Comparison of ENCODE assay signal across 19 cellular contexts in the genomic region with DNA sequence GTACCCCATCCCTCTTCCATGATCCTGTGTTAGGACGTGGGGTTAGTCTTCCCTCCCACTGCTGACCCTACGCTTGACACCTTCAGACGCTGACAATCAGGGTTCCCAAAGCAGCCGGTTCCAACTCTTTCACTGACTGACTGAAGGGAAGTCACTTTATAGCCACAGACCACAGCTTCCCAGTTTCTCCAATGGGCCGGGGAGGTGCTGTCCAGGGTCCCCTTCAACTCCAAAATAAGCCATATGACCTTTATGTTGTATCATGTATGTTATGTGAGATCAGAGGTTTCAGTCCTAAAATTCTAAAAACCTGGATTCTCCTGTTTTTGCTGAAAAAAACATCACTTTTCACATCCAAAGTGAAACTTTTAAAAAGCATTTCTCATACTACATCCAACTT. TPM values are rescaled to one million over a fixed set of nuclear protein-coding genes. Genes with fewer than 3 reads are reported as not detected.
DNase-seq lines count a peak whose midpoint lies in the region; ATAC-seq, FAIRE-seq and TF ChIP-seq lines count a peak whose summit lies in the region.
"Had no signal": no experiment of that assay in that cellular context is flagged by ENCODE, and none has a peak within 500 bp of the region (broad histone marks: within the 10 kb centered on the region; RNA-seq: fewer than 3 reads in every experiment).

No MANE protein-coding gene starts in this region.

- ATAC-seq in A549 = no peak
- no peak for ATAC-seq in HCT116
- no peak for ATAC-seq in upper lobe of right lung

- TF ChIP-seq RAD21 in A549 (conservative IDR thresholded peaks at IDR 0.05 in 1 of 2, IDR thresholded peaks at IDR 0.05 in 1 of 2) (no peak), HCT116 (IDR thresholded peaks at IDR 0.05; ENCODE audit: low read depth) (no peak)

- H3F3A ChIP-seq in PC-9 (ENCODE audit: insufficient read depth, low read depth) = peaks cover 26% of the 10 kb centered on the region

- RAD21 ChIA-PET in HCT116 (lab: Charles Lee; ENCODE audit: low non-redundant PET in 1 of 2, low total read pairs in 2 of 2, uncharacterized antibody in 2 of 2, unreplicated experiment in 2 of 2) = no interaction called here

- CTCF ChIA-PET in A549 (lab: Yijun Ruan, JAX) (interaction anchor here (0.7 to 6.2 kb wide), 9 partner anchors 10 to 137 kb away, joined by 3 to 58 read pairs (median 3); no protein-coding TSS in a partner anchor), HCT116 (lab: Charles Lee) (interaction anchor here (1.4 kb wide), 1 partner anchor 30 kb away, joined by 6 read pairs; no protein-coding TSS in a partner anchor), PC-9 (lab: Charles Lee) (interaction anchor here (0.6 to 1.2 kb wide), 2 partner anchors 30 to 147 kb away, joined by 3 to 11 read pairs; no protein-coding TSS in a partner anchor)

- H3K27me3 ChIP-seq in HCT116 (ENCODE audit: insufficient read depth, low read length) = no peaks in the 10 kb centered on the region
- no peaks in the 10 kb centered on the region for H3K27me3 ChIP-seq in PC-9 (ENCODE audit: insufficient read depth, low read depth)
- H3K27me3 ChIP-seq in mucosa of rectum (ENCODE audit: control insufficient read depth in 2 of 2, insufficient read depth in 2 of 2, low read length in 2 of 2) = peaks cover 2 to 8% of the 10 kb centered on the region in 2 donors
- H3K27me3 ChIP-seq in upper lobe of right lung = peaks cover 16% of the 10 kb centered on the region

- H3K9ac ChIP-seq in HCT116 (ENCODE audit: low read length) (no peak overlapping the region), mucosa of rectum (ENCODE audit: low read depth in 1 of 2, low read length in 2 of 2) (no peak overlapping the region)

- WGBS in A549 (ENCODE audit: missing lambda C conversion rate) = 95% methylated on average over 5 of the region's 5 CpGs

- DNase-seq in A549 (ENCODE audit: low read depth in 1 of 2, low spot score in 1 of 2) = no peak
- DNase-seq in HCT116 (ENCODE audit: low read depth, low spot score) = no peak
- no peak for DNase-seq in PC-9
- no peak for DNase-seq in upper lobe of right lung
- DNase-seq in NCI-H2171 (lab: John Stamatoyannopoulos, UW) = no peak
- no peak for DNase-seq in NCI-H1694 (lab: John Stamatoyannopoulos, UW)
- no peak for DNase-seq in activated CD8-positive, alpha-beta memory T cell treated with anti-CD3 and anti-CD28 coated beads, Interleukin-2, amount 50 U/mL, for 48 hours
- DNase-seq: activated CD4-positive, alpha-beta T cell treated with anti-CD3 and anti-CD28 coated beads, Interleukin-2, amount 50 U/mL, for 48 hours; activated effector memory CD4-positive, alpha-beta T cell treated with Interleukin-2 at 50 U/mL for 16 hours; CD4-positive, CD25-positive, alpha-beta regulatory T cell; effector CD4-positive, alpha-beta T cell; glutamatergic neuron had no signal

- no peaks in the 10 kb centered on the region for H3K9me2 ChIP-seq in HCT116 (ENCODE audit: insufficient read depth)
- no peaks in the 10 kb centered on the region for H3K9me2 ChIP-seq in PC-9 (ENCODE audit: insufficient read depth)

- H3K4me3 ChIP-seq in A549 = no peak overlapping the region
- no peak overlapping the region for H3K4me3 ChIP-seq in HCT116 (replicated peaks in 1 of 2; ENCODE audit: low read depth in 1 of 2, low read length in 2 of 2)
- no peak overlapping the region for H3K4me3 ChIP-seq in PC-9
- H3K4me3 ChIP-seq in mucosa of rectum (ENCODE audit: low read length in 2 of 2) = no peak overlapping the region
- H3K4me3 ChIP-seq in upper lobe of right lung = no peak overlapping the region
- H3K4me3 ChIP-seq: HAP-1, prostate gland, SK-N-MC had no signal

- POLR2A ChIA-PET in A549 (lab: Yijun Ruan, JAX) (interaction anchor here (1.4 kb wide), 1 partner anchor 65 kb away, joined by 7 read pairs; no protein-coding TSS in a partner anchor), HCT116 (lab: Charles Lee) (no interaction called here), PC-9 (lab: Charles Lee; ENCODE audit: unreplicated experiment) (no interaction called here)

- H3K4me1 ChIP-seq in A549 = peaks cover 88% of the 10 kb centered on the region
- peaks cover 31 to 82% of the 10 kb centered on the region in 2 experiments for H3K4me1 ChIP-seq in HCT116 (ENCODE audit: control insufficient read depth in 1 of 2, insufficient read depth in 2 of 2, low read length in 2 of 2)
- peaks cover 57% of the 10 kb centered on the region for H3K4me1 ChIP-seq in PC-9 (replicated peaks; ENCODE audit: insufficient read depth)
- H3K4me1 ChIP-seq in mucosa of rectum (ENCODE audit: control insufficient read depth in 2 of 2, insufficient read depth in 2 of 2, low read length in 2 of 2) = peaks cover 36 to 62% of the 10 kb centered on the region in 2 donors
- peaks cover 6% of the 10 kb centered on the region for H3K4me1 ChIP-seq in upper lobe of right lung

- TF ChIP-seq CTCF in A549 (IDR thresholded peaks at IDR 0.05) (no peak), HCT116 (IDR thresholded peaks at IDR 0.05 in 2 of 3, conservative IDR thresholded peaks at IDR 0.05 in 1 of 3; ENCODE audit: borderline replicate concordance in 1 of 3, insufficient read depth in 1 of 3, low read depth in 2 of 3, low read length in 2 of 3) (no peak), PC-9 (conservative IDR thresholded peaks at IDR 0.05) (no peak), upper lobe of right lung (IDR thresholded peaks at IDR 0.05) (no peak)

- H3K9me3 ChIP-seq in A549 (no peaks in the 10 kb centered on the region), HCT116 (ENCODE audit: control insufficient read depth in 1 of 2, insufficient read depth in 1 of 2, low read depth in 1 of 2, low read length in 2 of 2) (no peaks in the 10 kb centered on the region), PC-9 (ENCODE audit: insufficient read depth, low read depth) (no peaks in the 10 kb centered on the region), mucosa of rectum (ENCODE audit: control insufficient read depth in 2 of 2, low read length in 2 of 2) (no peaks in the 10 kb centered on the region), upper lobe of right lung (no peaks in the 10 kb centered on the region)
- H3K9me3 ChIP-seq: HAP-1, neutrophil, prostate gland had no signal

- peaks cover 49% of the 10 kb centered on the region for H3K79me2 ChIP-seq in HCT116 (ENCODE audit: insufficient read depth, low read length)
- peaks cover 69% of the 10 kb centered on the region for H3K79me2 ChIP-seq in PC-9 (ENCODE audit: low read depth)

- TF ChIP-seq POLR2A in A549 (IDR thresholded peaks at IDR 0.05; ENCODE audit: low read length) = no peak
- TF ChIP-seq POLR2A in HCT116 (IDR thresholded peaks at IDR 0.05; ENCODE audit: borderline replicate concordance, extremely low read depth, insufficient read depth, insufficient read length) = no peak

- H2AFZ ChIP-seq in HCT116 (ENCODE audit: low read depth, low read length, poor library complexity, severe bottlenecking) (no peak overlapping the region), PC-9 (no peak overlapping the region)

- TF ChIP-seq EP300 in A549 (IDR thresholded peaks at IDR 0.05) = no peak

- H3K4me2 ChIP-seq in A549 = peak overlapping the region; percentile 63
- H3K4me2 ChIP-seq in HCT116 (ENCODE audit: low read length) = peak overlapping the region; percentile 55
- peak overlapping the region; percentile 53; the same call in 1 of the 2 replicates for H3K4me2 ChIP-seq in PC-9

- no peak for FAIRE-seq in A549 (lab: Jason Lieb, UNC)

- intact Hi-C loops in HCT116 (cut with micrococcal nuclease) = no loop called here
- intact Hi-C loops in PC-9 (cut with micrococcal nuclease; ENCODE audit: unreplicated experiment) = loop anchor here (5.0 kb wide), 3 partner anchors 133 to 303 kb away; a partner anchor contains a TSS
- intact Hi-C loops in upper lobe of right lung (cut with DNase I) = no loop called here

- H3K36me3 ChIP-seq in HCT116 (ENCODE audit: control insufficient read depth in 1 of 2, insufficient read depth in 2 of 2, low read length in 2 of 2) (no peaks in the 10 kb centered on the region), PC-9 (ENCODE audit: low read depth) (no peaks in the 10 kb centered on the region), mucosa of rectum (ENCODE audit: control insufficient read depth in 2 of 2, insufficient read depth in 2 of 2, low read length in 2 of 2) (no peaks in the 10 kb centered on the region), upper lobe of right lung (no peaks in the 10 kb centered on the region)
- H3K36me3 ChIP-seq: HAP-1, neutrophil, prostate gland had no signal

- BruUV-seq in HCT116 (replicated peaks; lab: Mats Ljungman, UMichigan) = no TSS peak
- BruUV-seq in PC-9 (replicated peaks; lab: Mats Ljungman, UMichigan) = no TSS peak

- no peaks in the 10 kb centered on the region for H4K20me1 ChIP-seq in HCT116 (ENCODE audit: insufficient read depth)
- peaks cover 6% of the 10 kb centered on the region; the same call in 1 of the 2 replicates for H4K20me1 ChIP-seq in PC-9 (ENCODE audit: insufficient read depth)

- H3K27ac ChIP-seq in A549 (peak overlapping the region; percentile 37 to 71; a peak in 4 of 6 replicates), HCT116 (ENCODE audit: low read depth, low read length) (no peak overlapping the region), PC-9 (no peak overlapping the region), mucosa of rectum (ENCODE audit: low read depth in 2 of 2, low read length in 2 of 2) (peak overlapping the region; percentile 89 to 93), upper lobe of right lung (no peak overlapping the region)
- H3K27ac ChIP-seq: epithelial cell of prostate, HL-60, neutrophil, prostate gland, SK-N-MC had no signal

TF ChIP-seq in A549, 52 proteins besides CTCF, POLR2A, EP300 and RAD21 (continues in another document):
- TF ChIP-seq SREBF2 (IDR thresholded peaks at IDR 0.05) = no peak

TF ChIP-seq in HCT116, 20 proteins besides CTCF, POLR2A, EP300 and RAD21 (continues in another document):
- TF ChIP-seq EZH2phosphoT487 (IDR thresholded peaks at IDR 0.05; ENCODE audit: borderline replicate concordance) (no peak), SIN3A (IDR thresholded peaks at IDR 0.05; ENCODE audit: low read depth) (no peak), EZH2 (IDR thresholded peaks at IDR 0.05) (no peak), ELF1 (IDR thresholded peaks at IDR 0.05; ENCODE audit: borderline replicate concordance, low read depth) (no peak), JUND (IDR thresholded peaks at IDR 0.05) (no peak)
- TF ChIP-seq, protein P1, sequence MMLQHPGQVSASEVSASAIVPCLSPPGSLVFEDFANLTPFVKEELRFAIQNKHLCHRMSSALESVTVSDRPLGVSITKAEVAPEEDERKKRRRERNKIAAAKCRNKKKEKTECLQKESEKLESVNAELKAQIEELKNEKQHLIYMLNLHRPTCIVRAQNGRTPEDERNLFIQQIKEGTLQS (IDR thresholded peaks at IDR 0.05) = no peak

RNA-seq across cellular contexts. Expression of a gene that starts 5.4 kb away (rescaled TPM):
- polyA plus RNA-seq in A549 (2011; rRNA removed) (18.6 and 22.0 TPM in 2 replicates), A549 (2017; fragmentation: RNase III; extraction: RNeasy Plus Mini Kit Qiagen cat#74134 plus additional on column Dnase treatment) (7.9 to 8.0 TPM (median 7.9 TPM) in 3 replicates)
- 4.2 and 5.0 TPM in 2 replicates for polyA plus RNA-seq in A549 (2012; cell fraction: cytosol; rRNA removed)
- polyA plus RNA-seq in A549 (2012; cell fraction: nucleus; rRNA removed) = 2.2 and 3.2 TPM in 2 replicates
- polyA minus RNA-seq in A549 (2011; rRNA and poly(A)+ RNA removed) = 14.0 and 14.7 TPM in 2 replicates
- total RNA-seq in HCT116 (2021; ENCODE audit: unreplicated experiment) (8.1 TPM), PC-9 (2021) (4.2 and 5.0 TPM in 2 replicates), upper lobe of right lung (10.1 TPM)
- polyA plus RNA-seq in HCT116 (2012) = 4.2 and 4.7 TPM in 2 replicates
- total RNA-seq: CD4-positive, CD25-positive, alpha-beta regulatory T cell had no signal
- polyA plus RNA-seq: CD4-positive, CD25-positive, alpha-beta regulatory T cell had no signal

Comparison
In these comparisons a context has a peak if more than half of its experiments do, and no peak if none do; other contexts are left out.
1. H3K27ac ChIP-seq: peak in A549 (2 of 2) and mucosa of rectum (2 of 2); none in HCT116 (single experiment), PC-9 (single experiment) and upper lobe of right lung (single experiment).
2. Peak in every context shown above with its lines, with median percentiles within 50 percentile points of each other: H3K4me2 ChIP-seq.